ENCODE assay signal across 9 cellular contexts in the genomic region with DNA sequence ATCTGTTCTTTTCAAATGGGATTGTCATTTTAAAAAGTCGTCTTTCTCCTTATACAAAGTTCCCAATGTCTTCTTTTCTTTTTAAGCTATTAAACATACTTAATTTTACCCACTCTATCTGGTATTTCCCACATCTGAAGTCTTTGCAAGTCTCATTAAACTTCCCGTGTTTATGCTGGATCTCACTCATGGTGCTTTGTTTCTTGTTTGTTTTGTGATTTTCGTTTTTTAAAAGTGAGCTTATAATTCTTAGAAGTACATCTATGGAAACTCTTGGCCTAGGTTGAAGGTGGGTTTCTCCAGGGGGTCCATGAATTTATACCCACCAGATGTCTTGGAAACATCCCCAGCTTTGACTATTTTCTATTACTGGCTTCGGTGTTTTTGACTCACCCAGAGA.
"Had no signal": no experiment of that assay in that cellular context is flagged by ENCODE, and none has a peak within 500 bp of the region (broad histone marks: within the 10 kb centered on the region; RNA-seq: fewer than 3 reads in every experiment).

No MANE protein-coding gene starts in this region.

- H2AFZ ChIP-seq: GM23248 had no signal

- ATAC-seq: HCT116 had no signal

- H3K4me3 Mint-ChIP-seq: H9, HFFc6 had no signal

- H3K27ac ChIP-seq: GM23248 had no signal

- FAIRE-seq: H54 had no signal

- DNase-seq: GM23248, GOT3, H7, H9, HCEC 1CT, HFFc6 had no signal

- H3K27ac Mint-ChIP-seq: H9, HFFc6 had no signal

- H3K4me1 ChIP-seq: HAP-1 had no signal

- H3K4me3 ChIP-seq: GM23248, HAP-1 had no signal

- H3K9ac ChIP-seq: GM23248 had no signal

- H3K9me3 ChIP-seq: HAP-1 had no signal

- H3K36me3 ChIP-seq: HAP-1 had no signal
